In genomic region chr7:150688630-150689029, GRCh38 we compare ENCODE assay signal across 1 cellular context.
TF ChIP-seq lines count a peak whose summit lies in the region.

No MANE protein-coding gene starts in this region.

TF ChIP-seq in HEK293T, 16 proteins besides CTCF, POLR2A, EP300 and RAD21 (continued from another document):
- TF ChIP-seq LEF1 (IDR thresholded peaks at IDR 0.05; ENCODE audit: borderline replicate concordance): no peak
- TF ChIP-seq FOXM1 (IDR thresholded peaks at IDR 0.05; ENCODE audit: borderline replicate concordance): no peak
- TF ChIP-seq SUZ12 (IDR thresholded peaks at IDR 0.05): no peak
- no peak for TF ChIP-seq TARDBP (IDR thresholded peaks at IDR 0.05)
- TF ChIP-seq FOXA1 (IDR thresholded peaks at IDR 0.05): no peak
- no peak for TF ChIP-seq NFRKB (IDR thresholded peaks at IDR 0.05)
- TF ChIP-seq BHLHE40 (IDR thresholded peaks at IDR 0.05; ENCODE audit: borderline replicate concordance): no peak
- TF ChIP-seq ZNF384 (IDR thresholded peaks at IDR 0.05): no peak
- no peak for TF ChIP-seq L3MBTL2 (conservative IDR thresholded peaks at IDR 0.05)
- no peak for TF ChIP-seq CTBP1 (IDR thresholded peaks at IDR 0.05; ENCODE audit: borderline replicate concordance)
- no peak for TF ChIP-seq ARNT (IDR thresholded peaks at IDR 0.05)
- TF ChIP-seq, protein P1, sequence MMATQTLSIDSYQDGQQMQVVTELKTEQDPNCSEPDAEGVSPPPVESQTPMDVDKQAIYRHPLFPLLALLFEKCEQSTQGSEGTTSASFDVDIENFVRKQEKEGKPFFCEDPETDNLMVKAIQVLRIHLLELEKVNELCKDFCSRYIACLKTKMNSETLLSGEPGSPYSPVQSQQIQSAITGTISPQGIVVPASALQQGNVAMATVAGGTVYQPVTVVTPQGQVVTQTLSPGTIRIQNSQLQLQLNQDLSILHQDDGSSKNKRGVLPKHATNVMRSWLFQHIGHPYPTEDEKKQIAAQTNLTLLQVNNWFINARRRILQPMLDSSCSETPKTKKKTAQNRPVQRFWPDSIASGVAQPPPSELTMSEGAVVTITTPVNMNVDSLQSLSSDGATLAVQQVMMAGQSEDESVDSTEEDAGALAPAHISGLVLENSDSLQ (IDR thresholded peaks at IDR 0.05): no peak
